Comparison of ENCODE assay signal across 18 cellular contexts in genomic region chr5:40791715-40792139, GRCh38. TPM values are rescaled to one million over a fixed set of nuclear protein-coding genes. Genes with fewer than 3 reads are reported as not detected.
DNase-seq lines count a peak whose midpoint lies in the region; ATAC-seq and TF ChIP-seq lines count a peak whose summit lies in the region.
"Had no signal": no experiment of that assay in that cellular context is flagged by ENCODE, and none has a peak within 500 bp of the region (broad histone marks: within the 10 kb centered on the region; RNA-seq: fewer than 3 reads in every experiment).

No MANE protein-coding gene starts in this region.

- CTCF ChIA-PET in MCF 10A (lab: Yijun Ruan, JAX), result no interaction called here

- no peak overlapping the region for H3K27ac ChIP-seq in breast epithelium
- H3K27ac ChIP-seq: KMS-11, upper lobe of left lung had no signal

- no peaks in the 10 kb centered on the region for H3K27me3 Mint-ChIP-seq in MCF 10A (ENCODE audit: insufficient read depth, unreplicated experiment)
- H3K27me3 Mint-ChIP-seq: activated B cell treated with CpG ODN at 0.5 μM for 24 hours; activated CD8-positive, alpha-beta memory T cell treated with anti-CD3 and anti-CD28 coated beads, Interleukin-2, amount 10 ng/mL, durations not matched to agents 7 days and 5 days; activated naive CD4-positive, alpha-beta T cell treated with anti-CD3 and anti-CD28 coated beads, Interleukin-2, amount 50 U/mL, for 24 hours; CD4-positive, alpha-beta memory T cell; stimulated activated naive B cell treated with anti-CD40 and anti-IgM and Interleukin-4, amounts not matched to agents 10 μg/mL and 1 μg/mL and 100 μg/mL, for 72 hours; T-cell had no signal

- BruUV-seq in MCF 10A (replicated peaks; lab: Mats Ljungman, UMichigan), result no TSS peak

- H3K4me1 ChIP-seq in breast epithelium, result peaks cover 0 to 5% of the 10 kb centered on the region in 2 donors

- intact Hi-C loops in MCF 10A (cut with micrococcal nuclease), result no loop called here
- intact Hi-C loops in breast epithelium (cut with DNase I; ENCODE audit: low total_unique reads), result no loop called here

- H3K27me3 ChIP-seq in breast epithelium, result no peaks in the 10 kb centered on the region
- H3K27me3 ChIP-seq: upper lobe of left lung had no signal

- TF ChIP-seq CTCF in MCF 10A (IDR thresholded peaks at IDR 0.05; ENCODE audit: unreplicated experiment) (no peak), breast epithelium (IDR thresholded peaks at IDR 0.05) (no peak), fibroblast of villous mesenchyme (IDR thresholded peaks at IDR 0.05; ENCODE audit: insufficient read depth, low read depth, low read length) (no peak)

- H3K36me3 Mint-ChIP-seq in MCF 10A (ENCODE audit: insufficient read depth, unreplicated experiment), result peaks cover 9% of the 10 kb centered on the region
- peaks cover 42% of the 10 kb centered on the region for H3K36me3 Mint-ChIP-seq in stimulated activated effector memory CD8-positive, alpha-beta T cell treated with anti-CD3 and anti-CD28 coated beads, Interleukin-12 subunit alpha, Interleukin-12 subunit beta, amount 100 ng/mL, for 72 hours

- no peaks in the 10 kb centered on the region for H3K36me3 ChIP-seq in breast epithelium

- no peak for ATAC-seq in stimulated activated effector memory CD8-positive, alpha-beta T cell treated with anti-CD3 and anti-CD28 coated beads, Interleukin-12 subunit alpha, Interleukin-12 subunit beta, amount 100 ng/mL, for 72 hours
- ATAC-seq in HG03095 (IDR thresholded peaks at IDR 0.05; ENCODE audit: unreplicated experiment), result no peak
- ATAC-seq: activated CD8-positive, alpha-beta memory T cell treated with anti-CD3 and anti-CD28 coated beads, Interleukin-2, amount 10 ng/mL, durations not matched to agents 7 days and 5 days; stimulated activated naive B cell treated with anti-CD40 and anti-IgM and Interleukin-4, amounts not matched to agents 10 μg/mL and 1 μg/mL and 100 μg/mL, for 72 hours; T-cell had no signal

- H3K4me1 Mint-ChIP-seq in MCF 10A (ENCODE audit: insufficient read depth, unreplicated experiment), result peaks cover 15% of the 10 kb centered on the region
- peaks cover 62% of the 10 kb centered on the region for H3K4me1 Mint-ChIP-seq in stimulated activated effector memory CD8-positive, alpha-beta T cell treated with anti-CD3 and anti-CD28 coated beads, Interleukin-12 subunit alpha, Interleukin-12 subunit beta, amount 100 ng/mL, for 72 hours

- H3K4me3 ChIP-seq in breast epithelium (no peak overlapping the region), fibroblast of villous mesenchyme (ENCODE audit: low read depth, low read length) (no peak overlapping the region)
- H3K4me3 ChIP-seq: upper lobe of left lung had no signal

- H3K9me3 Mint-ChIP-seq in MCF 10A (ENCODE audit: unreplicated experiment), result peaks cover 9% of the 10 kb centered on the region
- H3K9me3 Mint-ChIP-seq in stimulated activated effector memory CD8-positive, alpha-beta T cell treated with anti-CD3 and anti-CD28 coated beads, Interleukin-12 subunit alpha, Interleukin-12 subunit beta, amount 100 ng/mL, for 72 hours, result peaks cover 3% of the 10 kb centered on the region
- H3K9me3 Mint-ChIP-seq: activated naive CD4-positive, alpha-beta T cell treated with anti-CD3 and anti-CD28 coated beads, Interleukin-2, amount 50 U/mL, for 24 hours had no signal

- POLR2A ChIA-PET in MCF 10A (lab: Yijun Ruan, JAX), result interaction anchor here (0.7 to 1.3 kb wide), 5 partner anchors 10 to 44 kb away, joined by 3 to 4 read pairs (median 3); partner anchors contain the start of gene RPL37

- DNase-seq in MCF 10A (ENCODE audit: unreplicated experiment) (peak; percentile 31), breast epithelium (ENCODE audit: low spot score in 2 of 2) (no peak), fibroblast of villous mesenchyme (ENCODE audit: low read depth) (peak; percentile 37), GM19238 (ENCODE audit: insufficient read length, low spot score) (no peak)
- DNase-seq in stimulated activated effector memory CD8-positive, alpha-beta T cell treated with anti-CD3 and anti-CD28 coated beads, Interleukin-12 subunit alpha, Interleukin-12 subunit beta, amount 100 ng/mL, for 72 hours (ENCODE audit: low spot score in 2 of 2), result no peak
- DNase-seq: activated B cell treated with CpG ODN at 0.5 μM for 24 hours; activated CD8-positive, alpha-beta memory T cell treated with anti-CD3 and anti-CD28 coated beads, Interleukin-2, amount 10 ng/mL, durations not matched to agents 7 days and 5 days; CD4-positive, alpha-beta memory T cell; NCI-H187 treated with DMSO at 0.1 percent for 48 hours; NCI-H526 treated with DMSO at 0.1 percent for 48 hours; occipital lobe; stimulated activated naive B cell treated with anti-CD40 and anti-IgM and Interleukin-4, amounts not matched to agents 10 μg/mL and 1 μg/mL and 100 μg/mL, for 72 hours; T-cell; upper lobe of left lung had no signal

- no peak overlapping the region for H3K27ac Mint-ChIP-seq in MCF 10A (ENCODE audit: low read depth, unreplicated experiment)
- H3K27ac Mint-ChIP-seq in stimulated activated effector memory CD8-positive, alpha-beta T cell treated with anti-CD3 and anti-CD28 coated beads, Interleukin-12 subunit alpha, Interleukin-12 subunit beta, amount 100 ng/mL, for 72 hours, result no peak overlapping the region
- H3K27ac Mint-ChIP-seq: activated B cell treated with CpG ODN at 0.5 μM for 24 hours; activated CD8-positive, alpha-beta memory T cell treated with anti-CD3 and anti-CD28 coated beads, Interleukin-2, amount 10 ng/mL, durations not matched to agents 7 days and 5 days; activated naive CD4-positive, alpha-beta T cell treated with anti-CD3 and anti-CD28 coated beads, Interleukin-2, amount 50 U/mL, for 24 hours; mesothelial cell of epicardium; stimulated activated naive B cell treated with anti-CD40 and anti-IgM and Interleukin-4, amounts not matched to agents 10 μg/mL and 1 μg/mL and 100 μg/mL, for 72 hours; T-cell had no signal

- no peak overlapping the region for H3K4me3 Mint-ChIP-seq in MCF 10A (ENCODE audit: unreplicated experiment)
- H3K4me3 Mint-ChIP-seq in stimulated activated effector memory CD8-positive, alpha-beta T cell treated with anti-CD3 and anti-CD28 coated beads, Interleukin-12 subunit alpha, Interleukin-12 subunit beta, amount 100 ng/mL, for 72 hours, result no peak overlapping the region
- H3K4me3 Mint-ChIP-seq: activated B cell treated with CpG ODN at 0.5 μM for 24 hours; activated CD8-positive, alpha-beta memory T cell treated with anti-CD3 and anti-CD28 coated beads, Interleukin-2, amount 10 ng/mL, durations not matched to agents 7 days and 5 days; activated naive CD4-positive, alpha-beta T cell treated with anti-CD3 and anti-CD28 coated beads, Interleukin-2, amount 50 U/mL, for 24 hours; mesothelial cell of epicardium; stimulated activated naive B cell treated with anti-CD40 and anti-IgM and Interleukin-4, amounts not matched to agents 10 μg/mL and 1 μg/mL and 100 μg/mL, for 72 hours had no signal

- TF ChIP-seq POLR2A in breast epithelium (IDR thresholded peaks at IDR 0.05), result no peak

- H3K9me3 ChIP-seq in breast epithelium, result peaks cover 0 to 6% of the 10 kb centered on the region in 2 donors
- H3K9me3 ChIP-seq: upper lobe of left lung had no signal

RNA-seq across cellular contexts. Expression of gene PRKAA1, which starts 6.4 kb away (rescaled TPM):
- total RNA-seq in MCF 10A (2022) (58.1 and 62.7 TPM in 2 replicates), breast epithelium (100 to 1,000 TPM; 100 to 134 (median 112) TPM), fibroblast of villous mesenchyme (106 and 132 TPM in 2 replicates)

RNA-seq across cellular contexts. Expression of gene TTC33, which starts 36.0 kb away (rescaled TPM):
- total RNA-seq in MCF 10A (2022) (13.3 and 13.7 TPM in 2 replicates), breast epithelium (10 to 100 TPM; 17.6 to 28.1 (median 18.4) TPM), fibroblast of villous mesenchyme (12.2 and 18.6 TPM in 2 replicates)

RNA-seq across cellular contexts. Expression of gene RPL37, which starts 43.3 kb away (rescaled TPM):
- total RNA-seq in MCF 10A (2022), result 2,063 and 2,180 TPM in 2 replicates
- total RNA-seq in breast epithelium, result 100 to 1,000 TPM; 165 to 341 (median 206) TPM
- 247 and 971 TPM in 2 replicates for total RNA-seq in fibroblast of villous mesenchyme

RNA-seq across cellular contexts. Expression of gene CARD6, which starts 49.4 kb away (rescaled TPM):
- total RNA-seq in MCF 10A (2022) (5.6 and 6.6 TPM in 2 replicates), breast epithelium (10 to 100 TPM; 16.1 to 25.8 (median 16.7) TPM), fibroblast of villous mesenchyme (8.7 and 11.7 TPM in 2 replicates)

Comparison
In these comparisons a context has a peak if more than half of its experiments do, and no peak if none do; other contexts are left out.
1. DNase-seq: peak in MCF 10A (single experiment) and fibroblast of villous mesenchyme (single experiment); none in breast epithelium (0 of 2), stimulated activated effector memory CD8-positive, alpha-beta T cell treated with anti-CD3 and anti-CD28 coated beads, Interleukin-12 subunit alpha, Interleukin-12 subunit beta, amount 100 ng/mL, for 72 hours (0 of 2) and GM19238 (single experiment).